11 cellular contexts compared by ENCODE assay signal in the genomic region with DNA sequence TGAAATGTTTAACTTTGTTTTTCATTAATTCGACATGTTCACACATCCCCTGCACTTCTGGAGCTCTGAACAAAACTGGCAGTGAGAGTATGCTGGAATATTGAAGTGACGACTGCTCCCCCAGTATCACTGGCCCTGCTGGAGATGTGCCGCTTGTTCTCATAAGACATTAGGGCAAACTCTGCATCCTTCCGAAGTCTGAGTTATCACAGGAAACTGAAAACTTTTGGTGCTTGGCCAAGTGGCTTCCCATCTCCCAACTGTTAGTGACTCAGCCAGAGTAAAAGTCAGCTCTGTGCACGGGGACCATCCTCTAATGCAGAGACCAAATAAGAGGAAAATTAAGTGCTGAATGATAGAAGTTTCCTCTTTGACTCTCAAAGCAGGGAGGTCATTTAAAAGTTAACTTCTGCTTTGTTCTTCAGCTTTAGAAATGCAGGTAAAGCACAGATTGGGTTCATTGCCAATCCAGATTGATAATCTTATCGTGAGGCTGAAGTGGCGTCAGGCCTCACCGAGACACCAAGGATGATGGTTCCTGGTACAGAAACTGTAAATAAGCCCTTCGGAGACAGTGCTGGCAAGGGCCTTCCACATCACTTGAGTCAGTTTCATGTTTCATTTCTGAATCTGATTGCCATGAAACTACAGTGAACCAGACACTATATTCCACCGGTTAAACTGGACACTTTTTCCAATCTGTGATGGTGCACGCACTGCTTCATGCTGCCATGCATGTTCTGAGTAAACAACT.
DNase-seq lines count a peak whose midpoint lies in the region; ATAC-seq and TF ChIP-seq lines count a peak whose summit lies in the region.
"Had no signal": no experiment of that assay in that cellular context is flagged by ENCODE, and none has a peak within 500 bp of the region (broad histone marks: within the 10 kb centered on the region; RNA-seq: fewer than 3 reads in every experiment).

No MANE protein-coding gene starts in this region.

- no peak overlapping the region for H3K4me2 ChIP-seq in GM23338

- no peaks in the 10 kb centered on the region for H4K20me1 ChIP-seq in GM23338 (replicated peaks; ENCODE audit: insufficient read depth)

- H3K27me3 Mint-ChIP-seq in GM23338 (ENCODE audit: insufficient read depth, low read depth, poor library complexity) = peaks cover 2% of the 10 kb centered on the region

- H3K4me3 Mint-ChIP-seq in GM23338 = no peak overlapping the region

- intact Hi-C loops in adrenal gland (cut with DNase I) = no loop called here
- intact Hi-C loops in heart right ventricle (cut with DNase I) = no loop called here
- intact Hi-C loops in spleen (cut with DNase I; ENCODE audit: low total_unique reads) = no loop called here

- ATAC-seq in GM23338 = no peak
- peak in 7 of 8 donors; percentile 51 to 87 (median 64) for ATAC-seq in heart right ventricle
- no peak for ATAC-seq in left lobe of liver
- ATAC-seq in GM18498 (IDR thresholded peaks at IDR 0.05; ENCODE audit: unreplicated experiment) = no peak

- no peak for DNase-seq in GM23338 (ENCODE audit: low spot score)
- peak in 6 of 7 donors; percentile 39 to 76 (median 52) for DNase-seq in adrenal gland
- DNase-seq in heart right ventricle = peak in 1 of 2 donors; percentile 44
- DNase-seq in spleen = no peak
- no peak for DNase-seq in left lobe of liver (ENCODE audit: low spot score)
- no peak for DNase-seq in medulla oblongata (ENCODE audit: extremely low spot score)
- no peak for DNase-seq in kidney glomerular epithelial cell (lab: John Stamatoyannopoulos, UW)
- DNase-seq: NCI-H82 had no signal

- H3K36me3 Mint-ChIP-seq in GM23338 (ENCODE audit: low read depth) = no peaks in the 10 kb centered on the region

- TF ChIP-seq POLR2A in adrenal gland (IDR thresholded peaks at IDR 0.05) (no peak), spleen (IDR thresholded peaks at IDR 0.05) (no peak)

- H3K4me1 Mint-ChIP-seq in GM23338 = 0 out of 3 replicates have a peak, but pooled peaks cover 2% of the 10 kb centered on the region

- no peaks in the 10 kb centered on the region for H3K9me3 Mint-ChIP-seq in GM23338

- no peaks in the 10 kb centered on the region for H3K9me3 ChIP-seq in adrenal gland (replicated peaks in 1 of 3)
- no peaks in the 10 kb centered on the region for H3K9me3 ChIP-seq in heart right ventricle
- H3K9me3 ChIP-seq in spleen = no peaks in the 10 kb centered on the region
- H3K9me3 ChIP-seq: tibial artery had no signal

- H3K27me3 ChIP-seq in GM23338 (ENCODE audit: insufficient read depth) = no peaks in the 10 kb centered on the region
- no peaks in the 10 kb centered on the region for H3K27me3 ChIP-seq in adrenal gland
- H3K27me3 ChIP-seq in heart right ventricle = no peaks in the 10 kb centered on the region
- H3K27me3 ChIP-seq in spleen (replicated peaks in 1 of 7) = no peaks in the 10 kb centered on the region
- H3K27me3 ChIP-seq: tibial artery had no signal

- H3K27ac ChIP-seq in GM23338 (ENCODE audit: low read depth) (no peak overlapping the region), adrenal gland (peak overlapping the region in 1 of 5 donors; percentile 47), heart right ventricle (peak overlapping the region in 2 of 10 donors; percentile 35 to 40), spleen (peak overlapping the region in 5 of 8 donors; percentile 4 to 37 (median 8))
- H3K27ac ChIP-seq: HL-60, tibial artery had no signal

- peak overlapping the region; percentile 47; the same call in 1 of the 2 replicates for H2AFZ ChIP-seq in GM23338

- H3K9me2 ChIP-seq in GM23338 (ENCODE audit: insufficient read depth) = 0 out of 2 replicates have a peak, but pooled peaks cover 4% of the 10 kb centered on the region

- H3K4me3 ChIP-seq in GM23338 (no peak overlapping the region), adrenal gland (no peak overlapping the region), heart right ventricle (peak overlapping the region in 1 of 10 donors; percentile 11), spleen (no peak overlapping the region)
- H3K4me3 ChIP-seq: tibial artery had no signal

- no peaks in the 10 kb centered on the region for H3K79me2 ChIP-seq in GM23338 (replicated peaks; ENCODE audit: insufficient read depth)

- H3F3A ChIP-seq in GM23338 (replicated peaks; ENCODE audit: low read depth) = no peaks in the 10 kb centered on the region

- no peak for TF ChIP-seq CTCF in GM23338 (conservative IDR thresholded peaks at IDR 0.05; ENCODE audit: low read depth in 2 of 2)
- TF ChIP-seq CTCF in adrenal gland (IDR thresholded peaks at IDR 0.05) = no peak
- no peak for TF ChIP-seq CTCF in heart right ventricle (IDR thresholded peaks at IDR 0.05)
- TF ChIP-seq CTCF in spleen (IDR thresholded peaks at IDR 0.05 in 8 of 11, conservative IDR thresholded peaks at IDR 0.05 in 3 of 11) = no peak

- H3K36me3 ChIP-seq in GM23338 (ENCODE audit: insufficient read depth) (no peaks in the 10 kb centered on the region), adrenal gland (replicated peaks in 1 of 2) (no peaks in the 10 kb centered on the region), heart right ventricle (no peaks in the 10 kb centered on the region), spleen (no peaks in the 10 kb centered on the region)
- H3K36me3 ChIP-seq: tibial artery had no signal

- 57 to 69% (median 65%) methylated on average over 11 of the region's 11 CpGs for WGBS in adrenal gland, 4 donors
- WGBS in heart right ventricle, 2 donors = 45 to 52% methylated on average over 11 of the region's 11 CpGs
- 55 to 71% (median 61%) methylated on average over 11 of the region's 11 CpGs for WGBS in spleen, 5 donors

- H3K4me1 ChIP-seq in GM23338 (ENCODE audit: insufficient read depth) (no peaks in the 10 kb centered on the region), adrenal gland (replicated peaks in 1 of 2) (no peaks in the 10 kb centered on the region), heart right ventricle (peaks cover 0 to 23% (median 11%) of the 10 kb centered on the region in 9 donors), spleen (peaks cover 0 to 9% (median 1%) of the 10 kb centered on the region in 6 donors)

- no peak overlapping the region for H3K27ac Mint-ChIP-seq in GM23338

TF ChIP-seq in GM23338, 12 proteins besides CTCF, POLR2A, EP300 and RAD21:
- TF ChIP-seq POLR2AphosphoS5 (IDR thresholded peaks at IDR 0.05; ENCODE audit: low read depth) (no peak), EZH2 (IDR thresholded peaks at IDR 0.05; ENCODE audit: low read depth, unreplicated experiment) (no peak)
- TF ChIP-seq, protein P1, sequence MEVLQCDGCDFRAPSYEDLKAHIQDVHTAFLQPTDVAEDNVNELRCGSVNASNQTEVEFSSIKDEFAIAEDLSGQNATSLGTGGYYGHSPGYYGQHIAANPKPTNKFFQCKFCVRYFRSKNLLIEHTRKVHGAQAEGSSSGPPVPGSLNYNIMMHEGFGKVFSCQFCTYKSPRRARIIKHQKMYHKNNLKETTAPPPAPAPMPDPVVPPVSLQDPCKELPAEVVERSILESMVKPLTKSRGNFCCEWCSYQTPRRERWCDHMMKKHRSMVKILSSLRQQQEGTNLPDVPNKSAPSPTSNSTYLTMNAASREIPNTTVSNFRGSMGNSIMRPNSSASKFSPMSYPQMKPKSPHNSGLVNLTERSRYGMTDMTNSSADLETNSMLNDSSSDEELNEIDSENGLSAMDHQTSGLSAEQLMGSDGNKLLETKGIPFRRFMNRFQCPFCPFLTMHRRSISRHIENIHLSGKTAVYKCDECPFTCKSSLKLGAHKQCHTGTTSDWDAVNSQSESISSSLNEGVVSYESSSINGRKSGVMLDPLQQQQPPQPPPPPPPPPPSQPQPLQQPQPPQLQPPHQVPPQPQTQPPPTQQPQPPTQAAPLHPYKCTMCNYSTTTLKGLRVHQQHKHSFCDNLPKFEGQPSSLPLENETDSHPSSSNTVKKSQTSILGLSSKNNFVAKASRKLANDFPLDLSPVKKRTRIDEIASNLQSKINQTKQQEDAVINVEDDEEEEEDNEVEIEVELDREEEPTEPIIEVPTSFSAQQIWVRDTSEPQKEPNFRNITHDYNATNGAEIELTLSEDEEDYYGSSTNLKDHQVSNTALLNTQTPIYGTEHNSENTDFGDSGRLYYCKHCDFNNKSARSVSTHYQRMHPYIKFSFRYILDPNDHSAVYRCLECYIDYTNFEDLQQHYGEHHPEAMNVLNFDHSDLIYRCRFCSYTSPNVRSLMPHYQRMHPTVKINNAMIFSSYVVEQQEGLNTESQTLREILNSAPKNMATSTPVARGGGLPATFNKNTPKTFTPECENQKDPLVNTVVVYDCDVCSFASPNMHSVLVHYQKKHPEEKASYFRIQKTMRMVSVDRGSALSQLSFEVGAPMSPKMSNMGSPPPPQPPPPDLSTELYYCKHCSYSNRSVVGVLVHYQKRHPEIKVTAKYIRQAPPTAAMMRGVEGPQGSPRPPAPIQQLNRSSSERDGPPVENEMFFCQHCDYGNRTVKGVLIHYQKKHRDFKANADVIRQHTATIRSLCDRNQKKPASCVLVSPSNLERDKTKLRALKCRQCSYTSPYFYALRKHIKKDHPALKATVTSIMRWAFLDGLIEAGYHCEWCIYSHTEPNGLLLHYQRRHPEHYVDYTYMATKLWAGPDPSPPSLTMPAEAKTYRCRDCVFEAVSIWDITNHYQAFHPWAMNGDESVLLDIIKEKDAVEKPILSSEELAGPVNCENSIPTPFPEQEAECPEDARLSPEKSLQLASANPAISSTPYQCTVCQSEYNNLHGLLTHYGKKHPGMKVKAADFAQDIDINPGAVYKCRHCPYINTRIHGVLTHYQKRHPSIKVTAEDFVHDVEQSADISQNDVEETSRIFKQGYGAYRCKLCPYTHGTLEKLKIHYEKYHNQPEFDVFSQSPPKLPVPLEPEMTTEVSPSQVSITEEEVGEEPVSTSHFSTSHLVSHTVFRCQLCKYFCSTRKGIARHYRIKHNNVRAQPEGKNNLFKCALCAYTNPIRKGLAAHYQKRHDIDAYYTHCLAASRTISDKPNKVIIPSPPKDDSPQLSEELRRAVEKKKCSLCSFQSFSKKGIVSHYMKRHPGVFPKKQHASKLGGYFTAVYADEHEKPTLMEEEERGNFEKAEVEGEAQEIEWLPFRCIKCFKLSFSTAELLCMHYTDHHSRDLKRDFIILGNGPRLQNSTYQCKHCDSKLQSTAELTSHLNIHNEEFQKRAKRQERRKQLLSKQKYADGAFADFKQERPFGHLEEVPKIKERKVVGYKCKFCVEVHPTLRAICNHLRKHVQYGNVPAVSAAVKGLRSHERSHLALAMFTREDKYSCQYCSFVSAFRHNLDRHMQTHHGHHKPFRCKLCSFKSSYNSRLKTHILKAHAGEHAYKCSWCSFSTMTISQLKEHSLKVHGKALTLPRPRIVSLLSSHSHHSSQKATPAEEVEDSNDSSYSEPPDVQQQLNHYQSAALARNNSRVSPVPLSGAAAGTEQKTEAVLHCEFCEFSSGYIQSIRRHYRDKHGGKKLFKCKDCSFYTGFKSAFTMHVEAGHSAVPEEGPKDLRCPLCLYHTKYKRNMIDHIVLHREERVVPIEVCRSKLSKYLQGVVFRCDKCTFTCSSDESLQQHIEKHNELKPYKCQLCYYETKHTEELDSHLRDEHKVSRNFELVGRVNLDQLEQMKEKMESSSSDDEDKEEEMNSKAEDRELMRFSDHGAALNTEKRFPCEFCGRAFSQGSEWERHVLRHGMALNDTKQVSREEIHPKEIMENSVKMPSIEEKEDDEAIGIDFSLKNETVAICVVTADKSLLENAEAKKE (CRISPR knock-in tag; IDR thresholded peaks at IDR 0.05) = no peak

Comparison
In these comparisons a context has a peak if more than half of its experiments do, and no peak if none do; other contexts are left out.
1. ATAC-seq: peak in heart right ventricle (7 of 8); none in GM23338 (single experiment), left lobe of liver (single experiment) and GM18498 (single experiment).
2. DNase-seq: peak in adrenal gland (6 of 7); none in GM23338 (single experiment), spleen (single experiment), left lobe of liver (single experiment), medulla oblongata (single experiment) and kidney glomerular epithelial cell (single experiment).